In genomic region chr9:32550609-32551490, GRCh38 we compare ENCODE assay signal across 8 cellular contexts. TPM values are rescaled to one million over a fixed set of nuclear protein-coding genes. Genes with fewer than 3 reads are reported as not detected.
DNase-seq lines count a peak whose midpoint lies in the region; ATAC-seq, FAIRE-seq and TF ChIP-seq lines count a peak whose summit lies in the region.

No MANE protein-coding gene starts in this region.

- FAIRE-seq in endometrium (lab: Jason Lieb, UNC) = peak; percentile 26

- H3K9me3 Mint-ChIP-seq in Calu3 (ENCODE audit: low read depth, unreplicated experiment) (no peaks in the 10 kb centered on the region), mesothelial cell of epicardium (no peaks in the 10 kb centered on the region)

- no TSS peak for BruUV-seq in Calu3 (replicated peaks; lab: Mats Ljungman, UMichigan)

- H3K9me3 ChIP-seq in HUES48 (ENCODE audit: control insufficient read depth, insufficient read depth, low read length) (no peaks in the 10 kb centered on the region), NT2/D1 (ENCODE audit: insufficient read depth, low read length) (no peaks in the 10 kb centered on the region)

- H3K27ac ChIP-seq in HUES48 (ENCODE audit: low read depth, low read length) = peak overlapping the region; percentile 100

- CTCF ChIA-PET in Calu3 (lab: Charles Lee) = interaction anchor here (0.8 to 3.0 kb wide), 4 partner anchors 21 to 172 kb away, joined by 3 to 11 read pairs (median 6); partner anchors contain the start of gene RIGI

- H3K9ac ChIP-seq in HUES48 (ENCODE audit: low read depth, low read length) (peak overlapping the region; percentile 98), NT2/D1 (ENCODE audit: insufficient read length, low read depth) (peak overlapping the region; percentile 97)

- H3K27ac Mint-ChIP-seq in Calu3 (ENCODE audit: unreplicated experiment) (peak overlapping the region; percentile 94), mesothelial cell of epicardium (peak overlapping the region; percentile 96)

- peaks cover 31% of the 10 kb centered on the region for H3K36me3 Mint-ChIP-seq in Calu3 (ENCODE audit: insufficient read depth, unreplicated experiment)
- H3K36me3 Mint-ChIP-seq in mesothelial cell of epicardium = peaks cover 12% of the 10 kb centered on the region

- intact Hi-C loops in Calu3 (cut with micrococcal nuclease; ENCODE audit: unreplicated experiment) = no loop called here

- H3K27me3 ChIP-seq in HUES48 (ENCODE audit: control insufficient read depth, insufficient read depth, low read length) = no peaks in the 10 kb centered on the region
- H3K27me3 ChIP-seq in NT2/D1 (ENCODE audit: insufficient read depth, insufficient read length) = no peaks in the 10 kb centered on the region

- no peaks in the 10 kb centered on the region for H3K27me3 Mint-ChIP-seq in Calu3 (ENCODE audit: unreplicated experiment)
- no peaks in the 10 kb centered on the region for H3K27me3 Mint-ChIP-seq in mesothelial cell of epicardium (ENCODE audit: low read depth)

- H3K4me1 Mint-ChIP-seq in Calu3 (ENCODE audit: low read depth, unreplicated experiment) = peaks cover 8% of the 10 kb centered on the region
- peaks cover 24% of the 10 kb centered on the region for H3K4me1 Mint-ChIP-seq in mesothelial cell of epicardium

- ATAC-seq in GM21423 (IDR thresholded peaks at IDR 0.05; ENCODE audit: unreplicated experiment) = peak; percentile 70

- H3K4me1 ChIP-seq in HUES48 (ENCODE audit: control insufficient read depth, insufficient read depth, low read length) (peaks cover 5% of the 10 kb centered on the region; the same call in 1 of the 2 replicates), NT2/D1 (ENCODE audit: insufficient read depth, insufficient read length) (no peaks in the 10 kb centered on the region)

- DNase-seq in Calu3 (peak; percentile 87), NT2/D1 (ENCODE audit: low read depth, low spot score) (peak; percentile 90), mesothelial cell of epicardium (ENCODE audit: low spot score in 2 of 2, unreplicated experiment in 2 of 2) (peak; percentile 93 to 97)
- peak; percentile 96 for DNase-seq in activated CD8-positive, alpha-beta memory T cell treated with anti-CD3 and anti-CD28 coated beads, Interleukin-2, amount 50 U/mL, for 4 hours
- DNase-seq in stimulated activated CD8-positive, alpha-beta memory T cell treated with anti-CD3 and anti-CD28 coated beads, Interleukin-15, amount 100 ng/mL, for 48 hours (ENCODE audit: low read depth in 2 of 2) = peak; percentile 85 to 87

- H3K4me3 ChIP-seq in HUES48 (ENCODE audit: low read depth, low read length) (peak overlapping the region; percentile 98), NT2/D1 (ENCODE audit: insufficient read length, low read depth) (peak overlapping the region; percentile 96)

- peaks cover 20% of the 10 kb centered on the region for H3K36me3 ChIP-seq in HUES48 (ENCODE audit: control insufficient read depth, insufficient read depth, low read length)
- H3K36me3 ChIP-seq in NT2/D1 (ENCODE audit: insufficient read depth, insufficient read length, low read length) = peaks cover 21% of the 10 kb centered on the region

- TF ChIP-seq CTCF in Calu3 (IDR thresholded peaks at IDR 0.05; ENCODE audit: unreplicated experiment) (no peak), mesothelial cell of epicardium (IDR thresholded peaks at IDR 0.05; ENCODE audit: unreplicated experiment) (no peak)

- H3K4me3 Mint-ChIP-seq in Calu3 (ENCODE audit: low read depth, unreplicated experiment) (peak overlapping the region; percentile 91), mesothelial cell of epicardium (peak overlapping the region; percentile 96)

RNA-seq across cellular contexts. Expression of gene SMIM27, which starts 1.3 kb away (rescaled TPM):
- total RNA-seq in Calu3 (2022) (4.1 and 4.4 TPM in 2 replicates), mesothelial cell of epicardium (8.3 to 11.1 TPM (median 9.5 TPM) in 3 replicates)

RNA-seq across cellular contexts. Expression of gene TOPORS, which starts 1.5 kb away (rescaled TPM):
- 13.8 TPM in 2 replicates for total RNA-seq in Calu3 (2022)
- total RNA-seq in mesothelial cell of epicardium = 21.9 to 23.3 TPM (median 22.8 TPM) in 3 replicates

RNA-seq across cellular contexts. Expression of gene NDUFB6, which starts 22.1 kb away (rescaled TPM):
- total RNA-seq in Calu3 (2022) (48.1 and 49.6 TPM in 2 replicates), mesothelial cell of epicardium (36.7 to 38.4 TPM (median 36.9 TPM) in 3 replicates)

RNA-seq across cellular contexts. Expression of gene RIGI, which starts 24.9 kb away (rescaled TPM):
- total RNA-seq in Calu3 (2022) (24.8 and 49.0 TPM in 2 replicates), mesothelial cell of epicardium (16.4 to 19.1 TPM (median 16.6 TPM) in 3 replicates)

Comparison
In these comparisons a context has a peak if more than half of its experiments do, and no peak if none do; other contexts are left out.
1. Peak in every context shown above with its lines: DNase-seq, ATAC-seq, H3K4me3 ChIP-seq and H3K27ac ChIP-seq.